Comparison of ENCODE assay signal across 2 cellular contexts in the genomic region with DNA sequence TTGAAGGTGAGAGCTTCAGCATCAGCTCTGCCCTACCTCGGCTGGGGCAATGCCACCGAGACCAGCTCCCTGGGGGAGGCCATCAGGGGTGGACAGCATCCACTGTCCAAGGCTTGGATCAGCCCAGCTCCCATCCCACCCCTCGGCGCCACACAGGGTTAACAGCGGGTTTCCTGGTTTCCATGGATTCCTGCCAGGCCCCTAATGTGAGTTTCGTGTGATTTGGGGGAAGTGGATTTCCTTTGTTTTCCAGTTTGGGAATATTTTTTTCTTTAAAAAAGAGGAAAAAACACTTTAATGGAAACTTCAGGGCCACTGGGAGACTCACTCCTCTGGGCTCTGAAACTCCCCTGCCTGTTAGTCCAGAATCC.
TF ChIP-seq lines count a peak whose summit lies in the region.

No MANE protein-coding gene starts in this region.

TF ChIP-seq in liver, 16 proteins besides CTCF, POLR2A, EP300 and RAD21:
- TF ChIP-seq FOXA2 (IDR thresholded peaks at IDR 0.05) (no peak), ZBTB33 (IDR thresholded peaks at IDR 0.05) (no peak), HNF4G (IDR thresholded peaks at IDR 0.05) (no peak), GABPA (IDR thresholded peaks at IDR 0.05 in 1 of 2, conservative IDR thresholded peaks at IDR 0.05 in 1 of 2) (no peak), ATF3 (IDR thresholded peaks at IDR 0.05) (no peak), EGR1 (IDR thresholded peaks at IDR 0.05; ENCODE audit: low read depth in 2 of 2) (no peak), TAF1 (conservative IDR thresholded peaks at IDR 0.05) (no peak), REST (IDR thresholded peaks at IDR 0.05) (no peak), SP1 (IDR thresholded peaks at IDR 0.05) (no peak), HNF4A (conservative IDR thresholded peaks at IDR 0.05) (no peak), NR2F2 (IDR thresholded peaks at IDR 0.05) (no peak), RXRA (IDR thresholded peaks at IDR 0.05) (no peak), YY1 (IDR thresholded peaks at IDR 0.05) (no peak), JUND (IDR thresholded peaks at IDR 0.05) (no peak)
- TF ChIP-seq, protein P1, sequence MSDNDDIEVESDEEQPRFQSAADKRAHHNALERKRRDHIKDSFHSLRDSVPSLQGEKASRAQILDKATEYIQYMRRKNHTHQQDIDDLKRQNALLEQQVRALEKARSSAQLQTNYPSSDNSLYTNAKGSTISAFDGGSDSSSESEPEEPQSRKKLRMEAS (IDR thresholded peaks at IDR 0.05) = no peak

TF ChIP-seq in HepG2, 621 proteins besides CTCF, POLR2A, EP300 and RAD21:
- no peak for TF ChIP-seq CREM (IDR thresholded peaks at IDR 0.05)
- TF ChIP-seq CREM (CRISPR knock-in tag; IDR thresholded peaks at IDR 0.05) = no peak
- TF ChIP-seq, protein P2, sequence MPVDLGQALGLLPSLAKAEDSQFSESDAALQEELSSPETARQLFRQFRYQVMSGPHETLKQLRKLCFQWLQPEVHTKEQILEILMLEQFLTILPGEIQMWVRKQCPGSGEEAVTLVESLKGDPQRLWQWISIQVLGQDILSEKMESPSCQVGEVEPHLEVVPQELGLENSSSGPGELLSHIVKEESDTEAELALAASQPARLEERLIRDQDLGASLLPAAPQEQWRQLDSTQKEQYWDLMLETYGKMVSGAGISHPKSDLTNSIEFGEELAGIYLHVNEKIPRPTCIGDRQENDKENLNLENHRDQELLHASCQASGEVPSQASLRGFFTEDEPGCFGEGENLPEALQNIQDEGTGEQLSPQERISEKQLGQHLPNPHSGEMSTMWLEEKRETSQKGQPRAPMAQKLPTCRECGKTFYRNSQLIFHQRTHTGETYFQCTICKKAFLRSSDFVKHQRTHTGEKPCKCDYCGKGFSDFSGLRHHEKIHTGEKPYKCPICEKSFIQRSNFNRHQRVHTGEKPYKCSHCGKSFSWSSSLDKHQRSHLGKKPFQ (CRISPR knock-in tag; IDR thresholded peaks at IDR 0.05; ENCODE audit: insufficient replicate concordance) = no peak
- no peak for TF ChIP-seq NFRKB (IDR thresholded peaks at IDR 0.05)
- TF ChIP-seq ZNF776 (CRISPR knock-in tag; IDR thresholded peaks at IDR 0.05) = no peak
- no peak for TF ChIP-seq ETV6 (CRISPR knock-in tag; conservative IDR thresholded peaks at IDR 0.05)
- no peak for TF ChIP-seq ZNF800 (CRISPR knock-in tag; IDR thresholded peaks at IDR 0.05)
- no peak for TF ChIP-seq TBX3 (IDR thresholded peaks at IDR 0.05; ENCODE audit: borderline replicate concordance)
- TF ChIP-seq ZNF207 (IDR thresholded peaks at IDR 0.05; ENCODE audit: borderline replicate concordance) = no peak
- TF ChIP-seq ZNF570 (CRISPR knock-in tag; IDR thresholded peaks at IDR 0.05; ENCODE audit: borderline replicate concordance) = no peak
- no peak for TF ChIP-seq PHF21A (CRISPR knock-in tag; IDR thresholded peaks at IDR 0.05)
- no peak for TF ChIP-seq ZBTB3 (CRISPR knock-in tag; IDR thresholded peaks at IDR 0.05; ENCODE audit: borderline replicate concordance, low read depth)
